23 cellular contexts compared by ENCODE assay signal in the genomic region with DNA sequence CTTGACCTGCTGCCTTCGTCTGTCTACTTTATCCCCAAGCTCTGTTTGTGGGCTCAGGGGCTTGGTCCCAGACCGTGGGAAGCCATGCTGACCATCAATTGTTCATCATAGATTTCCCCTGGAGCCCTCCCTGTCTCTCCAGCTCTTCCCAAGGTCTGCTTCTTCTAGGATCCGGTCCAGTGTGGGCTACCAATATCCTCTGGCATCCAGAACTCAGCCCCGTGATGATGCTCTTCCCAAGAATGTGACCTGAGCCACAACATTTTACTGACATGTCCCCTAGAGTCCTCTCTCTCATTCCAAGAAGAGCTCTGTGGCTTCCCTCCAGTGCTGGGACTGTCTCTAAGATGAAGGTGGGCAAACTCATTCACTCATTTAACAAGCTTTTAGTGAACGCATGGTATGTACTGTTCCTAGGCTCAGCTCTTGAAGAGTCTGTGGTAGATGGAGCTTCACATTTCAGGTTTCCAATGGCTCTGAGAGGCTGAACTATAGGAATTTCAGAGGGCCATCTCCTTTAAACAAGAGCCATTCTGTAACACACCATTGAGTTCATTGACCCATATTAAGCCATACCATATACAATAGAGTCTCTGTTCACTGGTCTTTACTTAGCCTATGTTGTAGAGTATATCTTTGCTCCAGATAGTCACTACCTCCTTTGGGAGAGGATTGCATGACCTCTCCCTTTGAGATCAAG.
A peak's percentile ranks its signal among the peaks of the same experiment; 100 is the strongest.
DNase-seq lines count a peak whose midpoint lies in the region.
"Had no signal": no experiment of that assay in that cellular context is flagged by ENCODE, and none has a peak within 500 bp of the region (broad histone marks: within the 10 kb centered on the region; RNA-seq: fewer than 3 reads in every experiment).

No MANE protein-coding gene starts in this region.

- no peaks in the 10 kb centered on the region for H3K4me1 ChIP-seq in effector memory CD4-positive, alpha-beta T cell (ENCODE audit: control insufficient read depth, insufficient read depth, low read length, poor library complexity, severe bottlenecking)
- H3K4me1 ChIP-seq: HAP-1 had no signal

- no peaks in the 10 kb centered on the region for H3K36me3 ChIP-seq in effector memory CD4-positive, alpha-beta T cell (ENCODE audit: control insufficient read depth, insufficient read depth, low read length)
- H3K36me3 ChIP-seq: HAP-1 had no signal

- no peak overlapping the region for H3K4me3 ChIP-seq in effector memory CD4-positive, alpha-beta T cell (ENCODE audit: insufficient read depth, low read depth, low read length, poor library complexity, severe bottlenecking)
- H3K4me3 ChIP-seq: GM23338, HAP-1, SK-N-MC had no signal

- no peak overlapping the region for H3K27ac ChIP-seq in effector memory CD4-positive, alpha-beta T cell (ENCODE audit: insufficient read depth, low read length, poor library complexity, severe bottlenecking)
- H3K27ac ChIP-seq: SK-N-MC had no signal

- no peaks in the 10 kb centered on the region for H3K27me3 ChIP-seq in effector memory CD4-positive, alpha-beta T cell (replicated peaks; ENCODE audit: control insufficient read depth, insufficient read depth, low read length, poor library complexity, severe bottlenecking)

- peak; percentile 26 for DNase-seq in AG08396 (ENCODE audit: low spot score)
- peak; percentile 59 for DNase-seq in COLO829 (ENCODE audit: low spot score)
- DNase-seq in M059J (ENCODE audit: low read depth) = peak; percentile 50
- DNase-seq in foreskin melanocyte = peak; percentile 76
- DNase-seq in mesenteric fat pad (ENCODE audit: low spot score) = no peak
- no peak for DNase-seq in effector memory CD4-positive, alpha-beta T cell
- DNase-seq in SHP77 treated with DMSO at 0.1 percent for 48 hours (lab: John Stamatoyannopoulos, UW) = no peak
- DNase-seq in NCI-H2227 treated with DMSO at 0.1 percent for 48 hours (lab: John Stamatoyannopoulos, UW) = no peak
- DNase-seq: C1 segment of cervical spinal cord; Calu3; CD8-positive, alpha-beta T cell; DMS153; GF-D8; KG1; NCI-H1105 treated with DMSO at 0.1 percent for 48 hours; NCI-H2029 treated with DMSO at 0.1 percent for 48 hours; NCI-H345; NCI-H82; OCI-M1; Right ventricle myocardium superior had no signal

- no peaks in the 10 kb centered on the region for H3K9me3 ChIP-seq in effector memory CD4-positive, alpha-beta T cell (ENCODE audit: control insufficient read depth, low read length)
- H3K9me3 ChIP-seq: HAP-1 had no signal

Comparison
In these comparisons a context has a peak if more than half of its experiments do, and no peak if none do; other contexts are left out.
1. DNase-seq: peak in AG08396 (single experiment), COLO829 (single experiment), M059J (single experiment) and foreskin melanocyte (single experiment); none in mesenteric fat pad (single experiment), effector memory CD4-positive, alpha-beta T cell (0 of 3), SHP77 treated with DMSO at 0.1 percent for 48 hours (single experiment) and NCI-H2227 treated with DMSO at 0.1 percent for 48 hours (single experiment).